ENCODE assay signal across 10 cellular contexts in the genomic region with DNA sequence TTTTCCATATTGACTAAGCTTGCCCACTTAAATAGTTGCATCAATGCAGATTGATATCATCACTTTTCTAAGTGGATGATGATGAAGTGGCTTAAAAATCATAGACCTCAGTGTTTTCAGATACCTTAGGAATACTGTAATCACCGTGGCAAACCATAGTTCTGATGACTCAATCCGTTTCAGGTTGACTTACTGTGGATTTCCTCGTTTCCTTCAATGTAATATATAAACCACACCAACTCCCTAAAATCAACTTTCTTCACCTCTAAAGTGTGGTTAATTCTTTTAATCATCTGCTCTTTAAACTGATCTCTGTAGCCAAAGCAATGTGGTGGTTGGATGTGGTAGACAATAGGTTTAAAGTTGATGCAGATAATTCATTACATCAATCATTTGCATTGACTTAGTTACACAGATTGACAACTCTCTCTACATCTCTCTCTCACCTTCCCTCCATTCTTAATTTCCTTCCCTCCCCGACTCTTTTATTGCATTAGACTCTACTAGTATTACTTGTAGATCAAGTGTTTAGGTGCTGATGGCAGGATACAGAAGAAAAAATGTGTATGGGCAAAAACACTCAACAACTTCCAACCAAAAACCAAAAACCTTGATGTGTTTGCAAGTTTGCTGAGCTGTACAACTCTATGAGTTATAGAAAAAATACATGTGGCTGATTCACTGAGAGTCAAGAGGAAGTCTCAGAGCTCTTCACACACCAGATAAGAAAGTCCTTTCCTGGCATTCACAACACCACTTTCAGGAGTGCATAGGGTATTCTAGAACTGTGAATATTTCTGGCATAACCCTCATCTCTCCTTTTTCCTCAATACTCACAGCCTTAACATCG.
DNase-seq lines count a peak whose midpoint lies in the region; ATAC-seq and TF ChIP-seq lines count a peak whose summit lies in the region.
"Had no signal": no experiment of that assay in that cellular context is flagged by ENCODE, and none has a peak within 500 bp of the region (broad histone marks: within the 10 kb centered on the region; RNA-seq: fewer than 3 reads in every experiment).

No MANE protein-coding gene starts in this region.

- ATAC-seq in body of pancreas, result no peak

- no peaks in the 10 kb centered on the region for H3K27me3 ChIP-seq in body of pancreas
- H3K27me3 ChIP-seq: dorsolateral prefrontal cortex had no signal

- TF ChIP-seq POLR2A in body of pancreas (IDR thresholded peaks at IDR 0.05), result no peak

- TF ChIP-seq CTCF in astrocyte of the cerebellum (IDR thresholded peaks at IDR 0.05; ENCODE audit: low read depth, low read length, missing control alignments), result no peak
- TF ChIP-seq CTCF in body of pancreas (IDR thresholded peaks at IDR 0.05), result no peak

- intact Hi-C loops in body of pancreas (cut with DNase I), result no loop called here

- in situ Hi-C loops in astrocyte of the cerebellum (cut with HindIII; ENCODE audit: low sequenced_read_pairs), result no loop called here

- no peak overlapping the region for H3K4me3 ChIP-seq in astrocyte of the cerebellum (ENCODE audit: low read depth, low read length)
- H3K4me3 ChIP-seq in body of pancreas, result no peak overlapping the region
- H3K4me3 ChIP-seq: dorsolateral prefrontal cortex had no signal

- 66 to 78% methylated on average over 5 of the region's 5 CpGs for WGBS in body of pancreas, 2 donors

- no peak overlapping the region for H3K27ac ChIP-seq in body of pancreas
- H3K27ac ChIP-seq: dorsolateral prefrontal cortex had no signal

- no peaks in the 10 kb centered on the region for H3K9me3 ChIP-seq in body of pancreas

- peak; percentile 16 for DNase-seq in activated CD4-positive, alpha-beta T cell treated with anti-CD3 and anti-CD28 coated beads for 48 hours
- DNase-seq in activated CD4-positive, alpha-beta T cell treated with anti-CD3 and anti-CD28 coated beads, Interleukin-2, amount 50 U/mL, for 48 hours, result no peak
- DNase-seq in LHCN-M2 (ENCODE audit: low read depth) (peak; percentile 40), astrocyte of the cerebellum (ENCODE audit: low read depth) (peak; percentile 45), non-pigmented ciliary epithelial cell (ENCODE audit: low read depth) (peak; percentile 80), RKO (ENCODE audit: low spot score) (no peak), mucosa of gallbladder (ENCODE audit: low spot score) (no peak), body of pancreas (no peak)
- DNase-seq: dorsolateral prefrontal cortex, NCI-H2171 had no signal

- H3K4me1 ChIP-seq in body of pancreas, result no peaks in the 10 kb centered on the region

- H3K36me3 ChIP-seq in body of pancreas (replicated peaks in 1 of 2; ENCODE audit: insufficient read depth in 1 of 2, low read depth in 2 of 2), result no peaks in the 10 kb centered on the region

Comparison
In these comparisons a context has a peak if more than half of its experiments do, and no peak if none do; other contexts are left out.
1. DNase-seq: peak in activated CD4-positive, alpha-beta T cell treated with anti-CD3 and anti-CD28 coated beads for 48 hours (single experiment), LHCN-M2 (single experiment), astrocyte of the cerebellum (single experiment) and non-pigmented ciliary epithelial cell (single experiment); none in activated CD4-positive, alpha-beta T cell treated with anti-CD3 and anti-CD28 coated beads, Interleukin-2, amount 50 U/mL, for 48 hours (0 of 2), RKO (single experiment), mucosa of gallbladder (single experiment) and body of pancreas (0 of 4).